In the genomic region with DNA sequence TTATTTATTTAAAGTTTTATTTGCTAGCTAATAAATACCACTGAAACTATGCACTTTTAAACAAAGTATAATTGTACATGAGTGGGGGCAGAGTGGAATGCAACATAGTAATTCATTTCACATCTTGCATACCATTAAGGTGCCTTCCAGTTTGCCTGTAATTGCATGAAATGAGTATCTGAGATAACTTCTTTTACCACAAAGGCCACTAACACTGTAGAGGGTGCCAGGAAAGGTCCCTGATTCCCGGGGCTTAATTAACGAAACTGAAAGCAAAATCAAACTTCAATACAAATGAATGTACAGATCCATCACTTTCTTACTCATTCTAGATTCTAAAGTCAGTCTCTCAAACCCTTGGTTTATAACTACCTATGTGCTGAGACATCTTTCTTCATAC, we compare ENCODE assay signal across 8 cellular contexts. TPM values are rescaled to one million over a fixed set of nuclear protein-coding genes. Genes with fewer than 3 reads are reported as not detected.
A peak's percentile ranks its signal among the peaks of the same experiment; 100 is the strongest.
DNase-seq lines count a peak whose midpoint lies in the region; ATAC-seq and TF ChIP-seq lines count a peak whose summit lies in the region.

No MANE protein-coding gene starts in this region.

- H3K27me3 Mint-ChIP-seq in activated naive CD4-positive, alpha-beta T cell treated with anti-CD3 and anti-CD28 coated beads for 36 hours (ENCODE audit: low read depth): no peaks in the 10 kb centered on the region
- peaks cover 14% of the 10 kb centered on the region for H3K27me3 Mint-ChIP-seq in mesothelial cell of epicardium (ENCODE audit: low read depth)

- ATAC-seq in GM21723 (IDR thresholded peaks at IDR 0.05; ENCODE audit: unreplicated experiment): peak; percentile 42
- ATAC-seq in GM19023 (IDR thresholded peaks at IDR 0.05; ENCODE audit: unreplicated experiment): no peak

- peak overlapping the region; percentile 21 for H3K27ac Mint-ChIP-seq in activated naive CD4-positive, alpha-beta T cell treated with anti-CD3 and anti-CD28 coated beads for 36 hours
- H3K27ac Mint-ChIP-seq in mesothelial cell of epicardium: peak overlapping the region; percentile 78

- H3K4me3 Mint-ChIP-seq in activated naive CD4-positive, alpha-beta T cell treated with anti-CD3 and anti-CD28 coated beads for 36 hours: peak overlapping the region; percentile 53
- H3K4me3 Mint-ChIP-seq in mesothelial cell of epicardium: peak overlapping the region; percentile 57

- H3K9me3 Mint-ChIP-seq in activated naive CD4-positive, alpha-beta T cell treated with anti-CD3 and anti-CD28 coated beads for 36 hours: peaks cover 2% of the 10 kb centered on the region
- H3K9me3 Mint-ChIP-seq in mesothelial cell of epicardium: no peaks in the 10 kb centered on the region

- intact Hi-C loops in activated naive CD4-positive, alpha-beta T cell treated with anti-CD3 and anti-CD28 coated beads for 36 hours (cut with micrococcal nuclease): loop anchor here (1.0 to 10.0 kb wide), 16 partner anchors 8 to 1914 kb away; a partner anchor contains a TSS

- DNase-seq in DMS79 treated with DMSO at 0.1 percent for 48 hours (lab: John Stamatoyannopoulos, UW) (peak; percentile 45), DMS79 (lab: John Stamatoyannopoulos, UW) (no peak), LNCaP clone FGC (ENCODE audit: low read depth) (no peak), mesothelial cell of epicardium (ENCODE audit: low spot score in 2 of 2, unreplicated experiment in 2 of 2) (no peak), NCI-H345 treated with DMSO at 0.1 percent for 48 hours (lab: John Stamatoyannopoulos, UW; ENCODE audit: unreplicated experiment) (no peak)
- DNase-seq in activated naive CD4-positive, alpha-beta T cell treated with anti-CD3 and anti-CD28 coated beads for 36 hours: peak; percentile 77

- CTCF ChIA-PET in activated naive CD4-positive, alpha-beta T cell treated with anti-CD3 and anti-CD28 coated beads for 36 hours (lab: Charles Lee): interaction anchor here (0.6 to 1.7 kb wide), 5 partner anchors 12 to 243 kb away, joined by 3 to 7 read pairs (median 3); no protein-coding TSS in a partner anchor

- peaks cover 22% of the 10 kb centered on the region for H3K4me1 Mint-ChIP-seq in activated naive CD4-positive, alpha-beta T cell treated with anti-CD3 and anti-CD28 coated beads for 36 hours (ENCODE audit: low read depth)
- peaks cover 35% of the 10 kb centered on the region for H3K4me1 Mint-ChIP-seq in mesothelial cell of epicardium

- peak overlapping the region; percentile 24; the same call in 1 of the 2 replicates for H3K4me3 ChIP-seq in LNCaP clone FGC (ENCODE audit: low read depth, low read length)

- H3K36me3 Mint-ChIP-seq in activated naive CD4-positive, alpha-beta T cell treated with anti-CD3 and anti-CD28 coated beads for 36 hours (ENCODE audit: low read depth): peaks cover 7% of the 10 kb centered on the region
- H3K36me3 Mint-ChIP-seq in mesothelial cell of epicardium: no peaks in the 10 kb centered on the region

- no peak for TF ChIP-seq CTCF in LNCaP clone FGC (IDR thresholded peaks at IDR 0.05; ENCODE audit: control insufficient read depth, extremely low read depth, insufficient read depth)
- TF ChIP-seq CTCF in mesothelial cell of epicardium (IDR thresholded peaks at IDR 0.05; ENCODE audit: unreplicated experiment): no peak

RNA-seq across cellular contexts. Expression of a gene that starts 2.1 kb away (rescaled TPM):
- 10 to 100 TPM; 60.2 to 63.7 TPM for total RNA-seq in activated naive CD4-positive, alpha-beta T cell treated with anti-CD3 and anti-CD28 coated beads for 36 hours
- total RNA-seq in mesothelial cell of epicardium: 174 to 178 TPM (median 176 TPM) in 3 replicates

Comparison
In these comparisons a context has a peak if more than half of its experiments do, and no peak if none do; other contexts are left out.
1. DNase-seq: peak in DMS79 treated with DMSO at 0.1 percent for 48 hours (single experiment) and activated naive CD4-positive, alpha-beta T cell treated with anti-CD3 and anti-CD28 coated beads for 36 hours (single experiment); none in DMS79 (single experiment), LNCaP clone FGC (single experiment), mesothelial cell of epicardium (0 of 2) and NCI-H345 treated with DMSO at 0.1 percent for 48 hours (single experiment).